Comparison of ENCODE assay signal across 8 cellular contexts in the genomic region with DNA sequence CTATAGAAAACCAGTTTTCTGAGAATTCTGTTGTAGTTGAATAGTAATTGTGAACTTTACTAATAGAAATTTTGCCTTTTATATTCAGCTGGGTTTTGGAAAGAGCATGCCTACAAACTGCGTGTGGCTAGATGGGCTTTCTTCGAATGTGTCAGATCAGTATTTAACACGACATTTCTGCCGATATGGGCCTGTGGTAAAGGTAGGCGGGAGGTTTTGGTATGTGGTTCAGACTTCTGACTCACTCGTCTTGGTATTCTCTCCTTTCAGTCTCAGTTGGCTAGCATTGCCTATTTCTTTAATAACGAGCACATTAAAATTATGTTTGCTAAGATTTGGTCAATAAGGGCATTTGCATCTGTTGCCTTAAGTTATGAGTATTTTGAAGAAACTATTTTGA. TPM values are rescaled to one million over a fixed set of nuclear protein-coding genes. Genes with fewer than 3 reads are reported as not detected.
A peak's percentile ranks its signal among the peaks of the same experiment; 100 is the strongest.
DNase-seq lines count a peak whose midpoint lies in the region; ATAC-seq and TF ChIP-seq lines count a peak whose summit lies in the region.

No MANE protein-coding gene starts in this region.

- H3K27ac ChIP-seq in prostate gland, result no peak overlapping the region

- H3K9me3 ChIP-seq in prostate gland, result no peaks in the 10 kb centered on the region

- TF ChIP-seq POLR2A in prostate gland (IDR thresholded peaks at IDR 0.05), result no peak

- no peak overlapping the region for H3K4me3 ChIP-seq in prostate gland

- 78% methylated on average over 7 of the region's 7 CpGs for WGBS in prostate gland

- ATAC-seq in GM18498 (IDR thresholded peaks at IDR 0.05; ENCODE audit: unreplicated experiment) (peak; percentile 64), HG03060 (IDR thresholded peaks at IDR 0.05; ENCODE audit: low read depth, unreplicated experiment) (peak; percentile 54), GM21381 (IDR thresholded peaks at IDR 0.05; ENCODE audit: unreplicated experiment) (no peak)

- TF ChIP-seq CTCF in prostate gland (IDR thresholded peaks at IDR 0.05), result no peak

- no peaks in the 10 kb centered on the region for H3K4me1 ChIP-seq in prostate gland (replicated peaks)

- DNase-seq in activated CD8-positive, alpha-beta memory T cell treated with anti-CD3 and anti-CD28 coated beads for 1 hour (ENCODE audit: extremely low read depth in 1 of 2, low read depth in 1 of 2), result peak; percentile 16 to 25
- DNase-seq in kidney tubule cell (ENCODE audit: low spot score), result peak; percentile 72
- DNase-seq in prostate gland (ENCODE audit: low spot score), result no peak
- no peak for DNase-seq in NCI-H1417 (lab: John Stamatoyannopoulos, UW)
- no peak for DNase-seq in foreskin melanocyte

- H3K36me3 ChIP-seq in prostate gland, result peaks cover 0 to 17% of the 10 kb centered on the region in 2 donors

- no peaks in the 10 kb centered on the region for H3K27me3 ChIP-seq in prostate gland (replicated peaks; ENCODE audit: insufficient read depth)

- intact Hi-C loops in prostate gland (cut with DNase I), result no loop called here

RNA-seq across cellular contexts. Expression of gene ZBTB17, which starts 56.6 kb away (rescaled TPM):
- 10 to 100 TPM; 28.2 to 50.8 TPM for total RNA-seq in prostate gland

Comparison
In these comparisons a context has a peak if more than half of its experiments do, and no peak if none do; other contexts are left out.
1. DNase-seq: peak in activated CD8-positive, alpha-beta memory T cell treated with anti-CD3 and anti-CD28 coated beads for 1 hour (2 of 2) and kidney tubule cell (single experiment); none in prostate gland (single experiment), NCI-H1417 (0 of 3) and foreskin melanocyte (single experiment).